1 cellular context compared by ENCODE assay signal in the genomic region with DNA sequence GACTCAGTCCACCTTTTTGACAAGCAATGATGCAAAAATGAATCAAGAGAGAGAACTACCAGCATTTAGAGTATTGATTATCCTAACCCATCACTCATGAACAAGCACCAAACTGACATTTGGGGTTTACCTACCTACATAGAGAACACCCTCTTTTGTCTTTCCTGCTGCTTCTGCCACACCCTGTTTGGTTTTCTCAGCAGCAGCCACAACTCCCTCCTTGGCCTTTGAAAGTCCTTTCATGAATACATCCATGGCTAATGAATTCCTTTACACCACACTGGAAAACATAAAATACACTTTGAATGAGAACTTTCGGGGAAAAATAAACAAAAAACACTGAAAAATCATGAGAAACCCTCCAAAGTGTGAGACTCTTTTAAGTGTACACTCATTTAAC.
TF ChIP-seq lines count a peak whose summit lies in the region.

No MANE protein-coding gene starts in this region.

TF ChIP-seq in H1, 55 proteins besides CTCF, POLR2A, EP300 and RAD21:
- no peak for TF ChIP-seq GABPA (IDR thresholded peaks at IDR 0.05; ENCODE audit: borderline replicate concordance, insufficient read depth, low read length)
- no peak for TF ChIP-seq CBX5 (IDR thresholded peaks at IDR 0.05; ENCODE audit: low read depth, low read length)
- no peak for TF ChIP-seq CHD1 (IDR thresholded peaks at IDR 0.05; ENCODE audit: low read depth, low read length)
- TF ChIP-seq SIRT6 (IDR thresholded peaks at IDR 0.05; ENCODE audit: low read length): no peak
- TF ChIP-seq BCL11A (IDR thresholded peaks at IDR 0.05; ENCODE audit: low read depth in 2 of 2, low read length in 2 of 2): no peak
- TF ChIP-seq SIX5 (IDR thresholded peaks at IDR 0.05; ENCODE audit: low read depth, low read length): no peak
- TF ChIP-seq KDM4A (IDR thresholded peaks at IDR 0.05; ENCODE audit: low read depth, low read length, severe bottlenecking): no peak
- no peak for TF ChIP-seq E2F6 (IDR thresholded peaks at IDR 0.05)
- TF ChIP-seq MAFK (IDR thresholded peaks at IDR 0.05; ENCODE audit: low read depth, low read length): no peak
- TF ChIP-seq FOSL1 (IDR thresholded peaks at IDR 0.05; ENCODE audit: insufficient read depth, low read depth, low read length): no peak
- TF ChIP-seq ASH2L (IDR thresholded peaks at IDR 0.05; ENCODE audit: low read length): no peak
- TF ChIP-seq, protein P1, sequence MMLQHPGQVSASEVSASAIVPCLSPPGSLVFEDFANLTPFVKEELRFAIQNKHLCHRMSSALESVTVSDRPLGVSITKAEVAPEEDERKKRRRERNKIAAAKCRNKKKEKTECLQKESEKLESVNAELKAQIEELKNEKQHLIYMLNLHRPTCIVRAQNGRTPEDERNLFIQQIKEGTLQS (IDR thresholded peaks at IDR 0.05; ENCODE audit: insufficient read depth, low read depth, low read length): no peak
- TF ChIP-seq SP1 (IDR thresholded peaks at IDR 0.05; ENCODE audit: low read depth, low read length): no peak
- no peak for TF ChIP-seq GTF2F1 (IDR thresholded peaks at IDR 0.05; ENCODE audit: borderline replicate concordance, low read depth, low read length)
- TF ChIP-seq JUN (IDR thresholded peaks at IDR 0.05; ENCODE audit: low read depth, low read length): no peak
- no peak for TF ChIP-seq CBX8 (IDR thresholded peaks at IDR 0.05; ENCODE audit: borderline replicate concordance, low read depth, low read length)
- TF ChIP-seq TBP (IDR thresholded peaks at IDR 0.05; ENCODE audit: low read depth, low read length): no peak
- TF ChIP-seq POLR2AphosphoS5 (IDR thresholded peaks at IDR 0.05; ENCODE audit: low read depth, low read length): no peak
- no peak for TF ChIP-seq RFX5 (IDR thresholded peaks at IDR 0.05; ENCODE audit: borderline replicate concordance, low read depth, low read length)
- TF ChIP-seq, protein P2, sequence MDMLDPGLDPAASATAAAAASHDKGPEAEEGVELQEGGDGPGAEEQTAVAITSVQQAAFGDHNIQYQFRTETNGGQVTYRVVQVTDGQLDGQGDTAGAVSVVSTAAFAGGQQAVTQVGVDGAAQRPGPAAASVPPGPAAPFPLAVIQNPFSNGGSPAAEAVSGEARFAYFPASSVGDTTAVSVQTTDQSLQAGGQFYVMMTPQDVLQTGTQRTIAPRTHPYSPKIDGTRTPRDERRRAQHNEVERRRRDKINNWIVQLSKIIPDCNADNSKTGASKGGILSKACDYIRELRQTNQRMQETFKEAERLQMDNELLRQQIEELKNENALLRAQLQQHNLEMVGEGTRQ (IDR thresholded peaks at IDR 0.05; ENCODE audit: low read length): no peak
